20 cellular contexts compared by ENCODE assay signal in genomic region chr15:32790352-32790999, GRCh38.
A peak's percentile ranks its signal among the peaks of the same experiment; 100 is the strongest.
DNase-seq lines count a peak whose midpoint lies in the region; TF ChIP-seq lines count a peak whose summit lies in the region.
"Had no signal": no experiment of that assay in that cellular context is flagged by ENCODE, and none has a peak within 500 bp of the region (broad histone marks: within the 10 kb centered on the region; RNA-seq: fewer than 3 reads in every experiment).

No MANE protein-coding gene starts in this region.

- H3K4me3 ChIP-seq in GM23248 = no peak overlapping the region
- no peak overlapping the region for H3K4me3 ChIP-seq in PC-9
- H3K4me3 ChIP-seq in skeletal muscle satellite cell (ENCODE audit: low read length) = no peak overlapping the region
- H3K4me3 ChIP-seq: cardiac muscle cell, SK-N-MC had no signal

- H3K27ac ChIP-seq in GM23248 (no peak overlapping the region), PC-9 (no peak overlapping the region)
- H3K27ac ChIP-seq: cardiac muscle cell, SK-N-MC had no signal

- CTCF ChIA-PET in PC-9 (lab: Charles Lee) = no interaction called here

- no TSS peak for BruUV-seq in PC-9 (replicated peaks; lab: Mats Ljungman, UMichigan)

- in situ Hi-C loops in GM23248 (cut with MboI) = no loop called here

- H3K4me2 ChIP-seq in GM23248 (ENCODE audit: unreplicated experiment) (peak overlapping the region; percentile 26), PC-9 (0 out of 2 replicates have a peak overlapping the region, but pooled peaks have one; percentile 4), skeletal muscle satellite cell (ENCODE audit: low read length) (peak overlapping the region; percentile 9)

- H2AFZ ChIP-seq in GM23248 (no peak overlapping the region), PC-9 (no peak overlapping the region)

- intact Hi-C loops in PC-9 (cut with micrococcal nuclease; ENCODE audit: unreplicated experiment) = no loop called here

- H3K9me3 ChIP-seq in GM23248 (ENCODE audit: low read depth) (no peaks in the 10 kb centered on the region), PC-9 (ENCODE audit: insufficient read depth, low read depth) (no peaks in the 10 kb centered on the region), skeletal muscle satellite cell (replicated peaks; ENCODE audit: low read length) (no peaks in the 10 kb centered on the region)

- H3K79me2 ChIP-seq in GM23248 (ENCODE audit: insufficient read depth) (no peaks in the 10 kb centered on the region), PC-9 (ENCODE audit: low read depth) (no peaks in the 10 kb centered on the region)

- WGBS in GM23248 (ENCODE audit: low coverage in 1 of 2, low lambda C conversion rate in 2 of 2, missing lambda C conversion rate in 2 of 2), 2 experiments = 99 to 100% methylated on average over 2 of the region's 2 CpGs

- H4K20me1 ChIP-seq in GM23248 (ENCODE audit: insufficient read depth) = no peaks in the 10 kb centered on the region
- no peaks in the 10 kb centered on the region for H4K20me1 ChIP-seq in PC-9 (ENCODE audit: insufficient read depth)

- H3K9me2 ChIP-seq in GM23248 (ENCODE audit: insufficient read depth) = 0 out of 2 replicates have a peak, but pooled peaks cover 4% of the 10 kb centered on the region
- no peaks in the 10 kb centered on the region for H3K9me2 ChIP-seq in PC-9 (ENCODE audit: insufficient read depth)

- TF ChIP-seq CTCF in PC-9 (conservative IDR thresholded peaks at IDR 0.05) = no peak

- H3F3A ChIP-seq in GM23248 (ENCODE audit: insufficient read depth) (peaks cover 31% of the 10 kb centered on the region), PC-9 (ENCODE audit: insufficient read depth, low read depth) (peaks cover 2% of the 10 kb centered on the region; the same call in 1 of the 2 replicates)

- H3K4me1 ChIP-seq in GM23248 (ENCODE audit: insufficient read depth) (peaks cover 27% of the 10 kb centered on the region), PC-9 (replicated peaks; ENCODE audit: insufficient read depth) (peaks cover 19% of the 10 kb centered on the region), skeletal muscle satellite cell (ENCODE audit: control insufficient read depth, insufficient read depth, low read length) (peaks cover 15% of the 10 kb centered on the region)

- DNase-seq in GM23248 (peak; percentile 48), PC-9 (no peak), fibroblast of peridontal ligament (ENCODE audit: extremely low read depth) (peak; percentile 79), dermis blood vessel endothelial cell (no peak), cerebellar nuclear complex (lab: John Stamatoyannopoulos, UW) (no peak), NCI-H345 treated with DMSO at 0.1 percent for 48 hours (lab: John Stamatoyannopoulos, UW; ENCODE audit: unreplicated experiment) (no peak)
- DNase-seq in activated naive CD4-positive, alpha-beta T cell treated with Interleukin-2 at 50 U/mL for 16 hours = no peak
- DNase-seq: activated CD4-positive, alpha-beta T cell treated with anti-CD3 and anti-CD28 coated beads for 1 hour; activated CD8-positive, alpha-beta memory T cell treated with anti-CD3 and anti-CD28 coated beads, Interleukin-2, amount 10 ng/mL, durations not matched to agents 7 days and 5 days; activated naive CD4-positive, alpha-beta T cell; CD4-positive, CD25-positive, alpha-beta regulatory T cell; DND-41; effector CD8-positive, alpha-beta T cell; Karpas-422; naive thymus-derived CD4-positive, alpha-beta T cell; NCI-H1436 treated with DMSO at 0.1 percent for 48 hours; T-helper 9 cell had no signal

- H3K9ac ChIP-seq in GM23248 (no peak overlapping the region), skeletal muscle satellite cell (ENCODE audit: low read depth, low read length) (no peak overlapping the region)

- POLR2A ChIA-PET in PC-9 (lab: Charles Lee; ENCODE audit: unreplicated experiment) = no interaction called here

- no peaks in the 10 kb centered on the region for H3K36me3 ChIP-seq in GM23248 (ENCODE audit: low read depth)
- H3K36me3 ChIP-seq in PC-9 (ENCODE audit: low read depth) = no peaks in the 10 kb centered on the region
- H3K36me3 ChIP-seq in skeletal muscle satellite cell (ENCODE audit: insufficient read depth, low read length) = no peaks in the 10 kb centered on the region
- H3K36me3 ChIP-seq: cardiac muscle cell had no signal

- H3K27me3 ChIP-seq in GM23248 (replicated peaks; ENCODE audit: insufficient read depth) (no peaks in the 10 kb centered on the region), PC-9 (ENCODE audit: insufficient read depth, low read depth) (no peaks in the 10 kb centered on the region), skeletal muscle satellite cell (ENCODE audit: control insufficient read depth, insufficient read depth, low read length) (no peaks in the 10 kb centered on the region)
- H3K27me3 ChIP-seq: cardiac muscle cell had no signal

Comparison
In these comparisons a context has a peak if more than half of its experiments do, and no peak if none do; other contexts are left out.
1. DNase-seq: peak in GM23248 (single experiment) and fibroblast of peridontal ligament (single experiment); none in PC-9 (0 of 2), dermis blood vessel endothelial cell (single experiment), cerebellar nuclear complex (0 of 2), NCI-H345 treated with DMSO at 0.1 percent for 48 hours (single experiment) and activated naive CD4-positive, alpha-beta T cell treated with Interleukin-2 at 50 U/mL for 16 hours (single experiment).
2. Peak in every context shown above with its lines, with median percentiles within 50 percentile points of each other: H3K4me2 ChIP-seq.